ENCODE assay signal across 1 cellular context in the genomic region with DNA sequence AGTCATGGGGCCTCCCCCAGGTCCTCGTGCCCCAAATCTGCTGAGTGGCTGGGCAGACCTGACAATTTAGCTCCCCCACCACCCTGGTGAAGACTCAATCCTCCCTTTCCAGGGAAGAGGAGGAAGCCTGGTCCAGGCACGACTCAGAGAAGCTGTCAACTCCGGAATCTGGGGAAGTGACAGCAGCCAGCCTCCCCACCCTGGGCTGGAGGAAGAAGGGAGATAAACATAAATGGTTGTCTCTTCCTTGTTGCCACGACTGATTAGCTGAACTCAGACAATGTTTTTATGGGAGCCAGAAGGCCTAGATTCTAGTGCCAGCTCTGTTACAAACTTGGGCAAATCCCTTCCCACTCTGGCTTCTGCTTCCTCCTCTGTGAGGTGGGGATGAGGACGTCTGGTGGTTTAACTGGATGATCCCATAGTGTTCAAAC.
TF ChIP-seq lines count a peak whose summit lies in the region.

No MANE protein-coding gene starts in this region.

TF ChIP-seq in HepG2, 621 proteins besides CTCF, POLR2A, EP300 and RAD21:
- TF ChIP-seq, protein P1, sequence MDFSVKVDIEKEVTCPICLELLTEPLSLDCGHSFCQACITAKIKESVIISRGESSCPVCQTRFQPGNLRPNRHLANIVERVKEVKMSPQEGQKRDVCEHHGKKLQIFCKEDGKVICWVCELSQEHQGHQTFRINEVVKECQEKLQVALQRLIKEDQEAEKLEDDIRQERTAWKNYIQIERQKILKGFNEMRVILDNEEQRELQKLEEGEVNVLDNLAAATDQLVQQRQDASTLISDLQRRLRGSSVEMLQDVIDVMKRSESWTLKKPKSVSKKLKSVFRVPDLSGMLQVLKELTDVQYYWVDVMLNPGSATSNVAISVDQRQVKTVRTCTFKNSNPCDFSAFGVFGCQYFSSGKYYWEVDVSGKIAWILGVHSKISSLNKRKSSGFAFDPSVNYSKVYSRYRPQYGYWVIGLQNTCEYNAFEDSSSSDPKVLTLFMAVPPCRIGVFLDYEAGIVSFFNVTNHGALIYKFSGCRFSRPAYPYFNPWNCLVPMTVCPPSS (IDR thresholded peaks at IDR 0.05): no peak
- no peak for TF ChIP-seq ZNF34 (CRISPR knock-in tag; IDR thresholded peaks at IDR 0.05; ENCODE audit: borderline replicate concordance)
- TF ChIP-seq, protein P2, sequence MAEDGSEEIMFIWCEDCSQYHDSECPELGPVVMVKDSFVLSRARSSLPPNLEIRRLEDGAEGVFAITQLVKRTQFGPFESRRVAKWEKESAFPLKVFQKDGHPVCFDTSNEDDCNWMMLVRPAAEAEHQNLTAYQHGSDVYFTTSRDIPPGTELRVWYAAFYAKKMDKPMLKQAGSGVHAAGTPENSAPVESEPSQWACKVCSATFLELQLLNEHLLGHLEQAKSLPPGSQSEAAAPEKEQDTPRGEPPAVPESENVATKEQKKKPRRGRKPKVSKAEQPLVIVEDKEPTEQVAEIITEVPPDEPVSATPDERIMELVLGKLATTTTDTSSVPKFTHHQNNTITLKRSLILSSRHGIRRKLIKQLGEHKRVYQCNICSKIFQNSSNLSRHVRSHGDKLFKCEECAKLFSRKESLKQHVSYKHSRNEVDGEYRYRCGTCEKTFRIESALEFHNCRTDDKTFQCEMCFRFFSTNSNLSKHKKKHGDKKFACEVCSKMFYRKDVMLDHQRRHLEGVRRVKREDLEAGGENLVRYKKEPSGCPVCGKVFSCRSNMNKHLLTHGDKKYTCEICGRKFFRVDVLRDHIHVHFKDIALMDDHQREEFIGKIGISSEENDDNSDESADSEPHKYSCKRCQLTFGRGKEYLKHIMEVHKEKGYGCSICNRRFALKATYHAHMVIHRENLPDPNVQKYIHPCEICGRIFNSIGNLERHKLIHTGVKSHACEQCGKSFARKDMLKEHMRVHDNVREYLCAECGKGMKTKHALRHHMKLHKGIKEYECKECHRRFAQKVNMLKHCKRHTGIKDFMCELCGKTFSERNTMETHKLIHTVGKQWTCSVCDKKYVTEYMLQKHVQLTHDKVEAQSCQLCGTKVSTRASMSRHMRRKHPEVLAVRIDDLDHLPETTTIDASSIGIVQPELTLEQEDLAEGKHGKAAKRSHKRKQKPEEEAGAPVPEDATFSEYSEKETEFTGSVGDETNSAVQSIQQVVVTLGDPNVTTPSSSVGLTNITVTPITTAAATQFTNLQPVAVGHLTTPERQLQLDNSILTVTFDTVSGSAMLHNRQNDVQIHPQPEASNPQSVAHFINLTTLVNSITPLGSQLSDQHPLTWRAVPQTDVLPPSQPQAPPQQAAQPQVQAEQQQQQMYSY (CRISPR knock-in tag; IDR thresholded peaks at IDR 0.05): no peak
- no peak for TF ChIP-seq BCL6 (CRISPR knock-in tag; IDR thresholded peaks at IDR 0.05)
- TF ChIP-seq, protein P3, sequence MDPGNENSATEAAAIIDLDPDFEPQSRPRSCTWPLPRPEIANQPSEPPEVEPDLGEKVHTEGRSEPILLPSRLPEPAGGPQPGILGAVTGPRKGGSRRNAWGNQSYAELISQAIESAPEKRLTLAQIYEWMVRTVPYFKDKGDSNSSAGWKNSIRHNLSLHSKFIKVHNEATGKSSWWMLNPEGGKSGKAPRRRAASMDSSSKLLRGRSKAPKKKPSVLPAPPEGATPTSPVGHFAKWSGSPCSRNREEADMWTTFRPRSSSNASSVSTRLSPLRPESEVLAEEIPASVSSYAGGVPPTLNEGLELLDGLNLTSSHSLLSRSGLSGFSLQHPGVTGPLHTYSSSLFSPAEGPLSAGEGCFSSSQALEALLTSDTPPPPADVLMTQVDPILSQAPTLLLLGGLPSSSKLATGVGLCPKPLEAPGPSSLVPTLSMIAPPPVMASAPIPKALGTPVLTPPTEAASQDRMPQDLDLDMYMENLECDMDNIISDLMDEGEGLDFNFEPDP (CRISPR knock-in tag; conservative IDR thresholded peaks at IDR 0.05): no peak
- TF ChIP-seq, protein P4, sequence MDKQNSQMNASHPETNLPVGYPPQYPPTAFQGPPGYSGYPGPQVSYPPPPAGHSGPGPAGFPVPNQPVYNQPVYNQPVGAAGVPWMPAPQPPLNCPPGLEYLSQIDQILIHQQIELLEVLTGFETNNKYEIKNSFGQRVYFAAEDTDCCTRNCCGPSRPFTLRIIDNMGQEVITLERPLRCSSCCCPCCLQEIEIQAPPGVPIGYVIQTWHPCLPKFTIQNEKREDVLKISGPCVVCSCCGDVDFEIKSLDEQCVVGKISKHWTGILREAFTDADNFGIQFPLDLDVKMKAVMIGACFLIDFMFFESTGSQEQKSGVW (CRISPR knock-in tag; IDR thresholded peaks at IDR 0.05; ENCODE audit: borderline replicate concordance): no peak
- no peak for TF ChIP-seq TBL1XR1 (IDR thresholded peaks at IDR 0.05; ENCODE audit: borderline replicate concordance, low read length, partially characterized antibody)
- TF ChIP-seq ZSCAN31 (CRISPR knock-in tag; IDR thresholded peaks at IDR 0.05; ENCODE audit: low read depth): no peak
- no peak for TF ChIP-seq ZNF773 (CRISPR knock-in tag; IDR thresholded peaks at IDR 0.05; ENCODE audit: borderline replicate concordance)
- no peak for TF ChIP-seq ZMYM2 (CRISPR knock-in tag; IDR thresholded peaks at IDR 0.05)
- TF ChIP-seq MXD4 (CRISPR knock-in tag; IDR thresholded peaks at IDR 0.05): no peak
- TF ChIP-seq SOX6 (IDR thresholded peaks at IDR 0.05): no peak
- no peak for TF ChIP-seq SOX6 (CRISPR knock-in tag; IDR thresholded peaks at IDR 0.05)
- no peak for TF ChIP-seq ZNF510 (CRISPR knock-in tag; IDR thresholded peaks at IDR 0.05; ENCODE audit: low read depth)
- no peak for TF ChIP-seq JARID2 (CRISPR knock-in tag; IDR thresholded peaks at IDR 0.05; ENCODE audit: insufficient replicate concordance)
- TF ChIP-seq, protein P5, sequence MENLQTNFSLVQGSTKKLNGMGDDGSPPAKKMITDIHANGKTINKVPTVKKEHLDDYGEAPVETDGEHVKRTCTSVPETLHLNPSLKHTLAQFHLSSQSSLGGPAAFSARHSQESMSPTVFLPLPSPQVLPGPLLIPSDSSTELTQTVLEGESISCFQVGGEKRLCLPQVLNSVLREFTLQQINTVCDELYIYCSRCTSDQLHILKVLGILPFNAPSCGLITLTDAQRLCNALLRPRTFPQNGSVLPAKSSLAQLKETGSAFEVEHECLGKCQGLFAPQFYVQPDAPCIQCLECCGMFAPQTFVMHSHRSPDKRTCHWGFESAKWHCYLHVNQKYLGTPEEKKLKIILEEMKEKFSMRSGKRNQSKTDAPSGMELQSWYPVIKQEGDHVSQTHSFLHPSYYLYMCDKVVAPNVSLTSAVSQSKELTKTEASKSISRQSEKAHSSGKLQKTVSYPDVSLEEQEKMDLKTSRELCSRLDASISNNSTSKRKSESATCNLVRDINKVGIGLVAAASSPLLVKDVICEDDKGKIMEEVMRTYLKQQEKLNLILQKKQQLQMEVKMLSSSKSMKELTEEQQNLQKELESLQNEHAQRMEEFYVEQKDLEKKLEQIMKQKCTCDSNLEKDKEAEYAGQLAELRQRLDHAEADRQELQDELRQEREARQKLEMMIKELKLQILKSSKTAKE (CRISPR knock-in tag; IDR thresholded peaks at IDR 0.05; ENCODE audit: borderline replicate concordance): no peak
- no peak for TF ChIP-seq MXI1 (IDR thresholded peaks at IDR 0.05; ENCODE audit: borderline replicate concordance, low read depth, low read length)
- no peak for TF ChIP-seq KLF9 (CRISPR knock-in tag; IDR thresholded peaks at IDR 0.05; ENCODE audit: low read depth)
